1 cellular context compared by ENCODE assay signal in the genomic region with DNA sequence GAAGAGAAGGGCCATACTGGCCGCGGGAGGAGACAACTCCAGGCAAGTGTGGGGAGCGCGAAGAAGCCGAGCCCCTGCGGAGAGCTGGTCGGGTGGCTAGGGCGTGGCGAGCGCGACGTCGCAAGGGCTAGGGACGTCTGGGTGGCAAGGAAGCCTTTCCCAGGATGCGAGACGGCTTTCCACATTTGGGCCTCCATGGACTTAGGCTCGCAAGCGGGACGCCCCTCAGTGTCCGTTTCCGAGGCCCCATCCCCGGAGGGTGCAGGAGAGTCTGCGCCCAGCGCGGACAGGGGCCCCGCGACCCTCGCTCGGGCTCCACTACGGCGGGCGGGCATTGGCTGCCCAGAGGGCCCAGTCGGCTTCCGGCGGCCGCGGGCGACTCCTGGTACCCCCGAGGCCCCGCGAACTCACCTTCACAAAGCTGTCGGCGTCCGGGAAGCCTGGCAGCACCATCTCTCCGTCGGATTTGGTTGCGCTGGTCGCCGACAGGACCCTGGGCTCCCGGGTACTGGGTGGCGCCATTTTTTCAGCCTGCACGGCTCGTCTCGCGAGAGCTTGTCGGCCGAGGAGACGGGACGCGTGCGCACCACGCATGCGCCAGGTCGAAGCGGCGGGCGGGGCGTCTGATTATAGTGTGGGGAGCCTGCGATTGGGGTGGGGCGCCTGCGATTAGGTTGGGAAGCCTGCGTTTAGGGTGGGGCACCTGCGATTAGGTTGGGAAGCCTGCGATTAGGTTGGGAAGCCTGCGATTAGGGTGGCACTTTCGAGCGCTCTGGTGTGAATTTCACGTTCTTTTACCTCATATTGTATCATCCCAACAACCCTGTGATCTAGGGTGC.
A peak's percentile ranks its signal among the peaks of the same experiment; 100 is the strongest.
TF ChIP-seq lines count a peak whose summit lies in the region.

A gene (minus strand): TSS at position 560 of the 839 bp plus-strand sequence. CDS start 38 bp downstream, at position 522.

TF ChIP-seq in WTC11, 78 proteins besides CTCF, POLR2A, EP300 and RAD21 (continued from another document):
- TF ChIP-seq, protein P1, sequence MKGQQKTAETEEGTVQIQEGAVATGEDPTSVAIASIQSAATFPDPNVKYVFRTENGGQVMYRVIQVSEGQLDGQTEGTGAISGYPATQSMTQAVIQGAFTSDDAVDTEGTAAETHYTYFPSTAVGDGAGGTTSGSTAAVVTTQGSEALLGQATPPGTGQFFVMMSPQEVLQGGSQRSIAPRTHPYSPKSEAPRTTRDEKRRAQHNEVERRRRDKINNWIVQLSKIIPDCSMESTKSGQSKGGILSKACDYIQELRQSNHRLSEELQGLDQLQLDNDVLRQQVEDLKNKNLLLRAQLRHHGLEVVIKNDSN (CRISPR knock-in tag; IDR thresholded peaks at IDR 0.05): 0 out of 2 replicates have a peak, but pooled peaks have one; percentile 33
- TF ChIP-seq, protein P2, sequence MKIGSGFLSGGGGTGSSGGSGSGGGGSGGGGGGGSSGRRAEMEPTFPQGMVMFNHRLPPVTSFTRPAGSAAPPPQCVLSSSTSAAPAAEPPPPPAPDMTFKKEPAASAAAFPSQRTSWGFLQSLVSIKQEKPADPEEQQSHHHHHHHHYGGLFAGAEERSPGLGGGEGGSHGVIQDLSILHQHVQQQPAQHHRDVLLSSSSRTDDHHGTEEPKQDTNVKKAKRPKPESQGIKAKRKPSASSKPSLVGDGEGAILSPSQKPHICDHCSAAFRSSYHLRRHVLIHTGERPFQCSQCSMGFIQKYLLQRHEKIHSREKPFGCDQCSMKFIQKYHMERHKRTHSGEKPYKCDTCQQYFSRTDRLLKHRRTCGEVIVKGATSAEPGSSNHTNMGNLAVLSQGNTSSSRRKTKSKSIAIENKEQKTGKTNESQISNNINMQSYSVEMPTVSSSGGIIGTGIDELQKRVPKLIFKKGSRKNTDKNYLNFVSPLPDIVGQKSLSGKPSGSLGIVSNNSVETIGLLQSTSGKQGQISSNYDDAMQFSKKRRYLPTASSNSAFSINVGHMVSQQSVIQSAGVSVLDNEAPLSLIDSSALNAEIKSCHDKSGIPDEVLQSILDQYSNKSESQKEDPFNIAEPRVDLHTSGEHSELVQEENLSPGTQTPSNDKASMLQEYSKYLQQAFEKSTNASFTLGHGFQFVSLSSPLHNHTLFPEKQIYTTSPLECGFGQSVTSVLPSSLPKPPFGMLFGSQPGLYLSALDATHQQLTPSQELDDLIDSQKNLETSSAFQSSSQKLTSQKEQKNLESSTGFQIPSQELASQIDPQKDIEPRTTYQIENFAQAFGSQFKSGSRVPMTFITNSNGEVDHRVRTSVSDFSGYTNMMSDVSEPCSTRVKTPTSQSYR (CRISPR knock-in tag; IDR thresholded peaks at IDR 0.05): no peak
- no peak for TF ChIP-seq HMGA2 (CRISPR knock-in tag; IDR thresholded peaks at IDR 0.05)
- TF ChIP-seq, protein P3, sequence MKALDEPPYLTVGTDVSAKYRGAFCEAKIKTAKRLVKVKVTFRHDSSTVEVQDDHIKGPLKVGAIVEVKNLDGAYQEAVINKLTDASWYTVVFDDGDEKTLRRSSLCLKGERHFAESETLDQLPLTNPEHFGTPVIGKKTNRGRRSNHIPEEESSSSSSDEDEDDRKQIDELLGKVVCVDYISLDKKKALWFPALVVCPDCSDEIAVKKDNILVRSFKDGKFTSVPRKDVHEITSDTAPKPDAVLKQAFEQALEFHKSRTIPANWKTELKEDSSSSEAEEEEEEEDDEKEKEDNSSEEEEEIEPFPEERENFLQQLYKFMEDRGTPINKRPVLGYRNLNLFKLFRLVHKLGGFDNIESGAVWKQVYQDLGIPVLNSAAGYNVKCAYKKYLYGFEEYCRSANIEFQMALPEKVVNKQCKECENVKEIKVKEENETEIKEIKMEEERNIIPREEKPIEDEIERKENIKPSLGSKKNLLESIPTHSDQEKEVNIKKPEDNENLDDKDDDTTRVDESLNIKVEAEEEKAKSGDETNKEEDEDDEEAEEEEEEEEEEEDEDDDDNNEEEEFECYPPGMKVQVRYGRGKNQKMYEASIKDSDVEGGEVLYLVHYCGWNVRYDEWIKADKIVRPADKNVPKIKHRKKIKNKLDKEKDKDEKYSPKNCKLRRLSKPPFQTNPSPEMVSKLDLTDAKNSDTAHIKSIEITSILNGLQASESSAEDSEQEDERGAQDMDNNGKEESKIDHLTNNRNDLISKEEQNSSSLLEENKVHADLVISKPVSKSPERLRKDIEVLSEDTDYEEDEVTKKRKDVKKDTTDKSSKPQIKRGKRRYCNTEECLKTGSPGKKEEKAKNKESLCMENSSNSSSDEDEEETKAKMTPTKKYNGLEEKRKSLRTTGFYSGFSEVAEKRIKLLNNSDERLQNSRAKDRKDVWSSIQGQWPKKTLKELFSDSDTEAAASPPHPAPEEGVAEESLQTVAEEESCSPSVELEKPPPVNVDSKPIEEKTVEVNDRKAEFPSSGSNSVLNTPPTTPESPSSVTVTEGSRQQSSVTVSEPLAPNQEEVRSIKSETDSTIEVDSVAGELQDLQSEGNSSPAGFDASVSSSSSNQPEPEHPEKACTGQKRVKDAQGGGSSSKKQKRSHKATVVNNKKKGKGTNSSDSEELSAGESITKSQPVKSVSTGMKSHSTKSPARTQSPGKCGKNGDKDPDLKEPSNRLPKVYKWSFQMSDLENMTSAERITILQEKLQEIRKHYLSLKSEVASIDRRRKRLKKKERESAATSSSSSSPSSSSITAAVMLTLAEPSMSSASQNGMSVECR (CRISPR knock-in tag; IDR thresholded peaks at IDR 0.05; ENCODE audit: borderline replicate concordance): peak; percentile 66; the same call in 1 of the 2 replicates
